Comparison of ENCODE assay signal across 37 cellular contexts in genomic region chrX:101276238-101276637, GRCh38. TPM values are rescaled to one million over a fixed set of nuclear protein-coding genes. Genes with fewer than 3 reads are reported as not detected.
"Had no signal": no experiment of that assay in that cellular context is flagged by ENCODE, and none has a peak within 500 bp of the region (broad histone marks: within the 10 kb centered on the region; RNA-seq: fewer than 3 reads in every experiment).

No MANE protein-coding gene starts in this region.

- H3K27me3 ChIP-seq: MG63 had no signal

- H3K4me3 ChIP-seq: MG63 had no signal

- H3K36me3 ChIP-seq: MG63 had no signal

- DNase-seq: Karpas-422, Kasumi-1, MG63, MM.1S, MV-4-11, NCI-H1048, NCI-H1092, NCI-H1092 treated with DMSO at 0.1 percent for 48 hours, NCI-H1105, NCI-H1105 treated with DMSO at 0.1 percent for 48 hours, NCI-H1417, NCI-H1417 treated with DMSO at 0.1 percent for 48 hours, NCI-H1436, NCI-H1436 treated with DMSO at 0.1 percent for 48 hours, NCI-H146, NCI-H1694, NCI-H1694 treated with DMSO at 0.1 percent for 48 hours, NCI-H187, NCI-H187 treated with DMSO at 0.1 percent for 48 hours, NCI-H1930, NCI-H2029, NCI-H2029 treated with DMSO at 0.1 percent for 48 hours, NCI-H2081, NCI-H2081 treated with DMSO at 0.1 percent for 48 hours, NCI-H2107, NCI-H2171, NCI-H2171 treated with DMSO at 0.1 percent for 48 hours, NCI-H2227 treated with DMSO at 0.1 percent for 48 hours, NCI-H226, NCI-H345, NCI-H446, NCI-H446 treated with DMSO at 0.1 percent for 48 hours, NCI-H510A had no signal

- H3K27ac ChIP-seq: KMS-11 had no signal

- H3K9me3 ChIP-seq: MG63 had no signal

RNA-seq across cellular contexts. Expression of gene TAF7L, which starts 14.9 kb away (rescaled TPM):
- total RNA-seq: LHCN-M2, M059J, NCI-H460 had no signal
